ENCODE assay signal across 26 cellular contexts in the genomic region with DNA sequence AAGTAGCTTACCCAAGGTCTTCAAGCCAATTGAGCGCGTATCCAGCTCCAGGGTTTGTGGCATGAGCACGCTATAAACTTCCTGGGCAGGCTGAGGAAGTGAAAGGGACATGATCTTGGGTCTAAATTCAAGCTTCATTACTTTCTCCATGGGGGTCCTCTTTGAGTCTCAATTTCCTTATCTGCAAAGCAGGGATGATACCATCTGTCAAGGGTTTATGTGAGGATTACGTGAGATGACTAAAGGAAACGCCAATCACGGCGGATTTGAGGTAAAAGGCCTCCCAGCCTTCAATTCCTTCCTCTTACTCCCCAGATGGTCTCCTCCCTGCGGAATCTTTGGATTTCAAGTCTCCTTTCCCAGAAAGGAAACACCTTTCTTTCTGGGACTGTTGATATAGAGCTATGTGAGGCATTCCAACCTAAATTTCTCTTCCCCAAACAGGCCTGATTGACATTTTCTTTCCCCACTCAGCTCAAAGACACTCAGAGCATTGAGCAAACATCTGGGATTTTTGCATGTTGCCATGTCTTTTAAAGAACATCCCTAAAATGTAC.
"Had no signal": no experiment of that assay in that cellular context is flagged by ENCODE, and none has a peak within 500 bp of the region (broad histone marks: within the 10 kb centered on the region; RNA-seq: fewer than 3 reads in every experiment).

No MANE protein-coding gene starts in this region.

- H3K36me3 ChIP-seq: breast epithelium, colonic mucosa, esophagus muscularis mucosa, neutrophil, ovary, prostate gland, right atrium auricular region, thoracic aorta, vagina had no signal

- H3K27ac Mint-ChIP-seq: activated B cell treated with CpG ODN at 0.5 μM for 24 hours; activated CD4-positive, alpha-beta T cell treated with anti-CD3 and anti-CD28 coated beads for 36 hours; activated naive CD8-positive, alpha-beta T cell treated with anti-CD3 and anti-CD28 coated beads, Interleukin-2, amount 10 ng/mL, durations not matched to agents 7 days and 5 days; effector memory CD8-positive, alpha-beta T cell; natural killer cell; type B pancreatic cell had no signal

- DNase-seq: activated B cell treated with CpG ODN at 0.5 μM for 24 hours; activated CD4-positive, alpha-beta T cell treated with anti-CD3 and anti-CD28 coated beads for 36 hours; activated CD4-positive, alpha-beta T cell treated with anti-CD3 and anti-CD28 coated beads, Interleukin-2, amount 50 U/mL, for 48 hours; activated naive CD4-positive, alpha-beta T cell treated with Interleukin-2 at 50 U/mL for 16 hours; activated naive CD8-positive, alpha-beta T cell treated with anti-CD3 and anti-CD28 coated beads, Interleukin-2, amount 10 ng/mL, durations not matched to agents 7 days and 5 days; activated T-cell treated with anti-CD3 and anti-CD28 coated beads, Interleukin-2, amount 50 U/mL, for 48 hours; amniotic stem cell; colonic mucosa; dorsolateral prefrontal cortex; effector memory CD8-positive, alpha-beta T cell; hippocampal formation; left ventricle myocardium superior; mammary epithelial cell; midbrain; natural killer cell; ovary; stimulated activated CD4-positive, alpha-beta T cell treated with anti-CD3 and anti-CD28 coated beads, Interleukin-4, amount 100 ng/mL, for 24 hours; stimulated activated naive CD4-positive, alpha-beta T cell treated with Interleukin-2 at 50 U/mL for 16 hours had no signal

- H3K9me3 ChIP-seq: breast epithelium, colonic mucosa, esophagus muscularis mucosa, neutrophil, ovary, prostate gland, right atrium auricular region, thoracic aorta, vagina had no signal

- H3K27me3 Mint-ChIP-seq: activated B cell treated with CpG ODN at 0.5 μM for 24 hours; activated CD4-positive, alpha-beta T cell treated with anti-CD3 and anti-CD28 coated beads for 36 hours; activated naive CD8-positive, alpha-beta T cell treated with anti-CD3 and anti-CD28 coated beads, Interleukin-2, amount 10 ng/mL, durations not matched to agents 7 days and 5 days; effector memory CD8-positive, alpha-beta T cell; type B pancreatic cell had no signal

- H3K36me3 Mint-ChIP-seq: activated naive CD8-positive, alpha-beta T cell treated with anti-CD3 and anti-CD28 coated beads, Interleukin-2, amount 10 ng/mL, durations not matched to agents 7 days and 5 days; natural killer cell; type B pancreatic cell had no signal

- H3K4me3 Mint-ChIP-seq: activated B cell treated with CpG ODN at 0.5 μM for 24 hours; activated CD4-positive, alpha-beta T cell treated with anti-CD3 and anti-CD28 coated beads for 36 hours; activated naive CD8-positive, alpha-beta T cell treated with anti-CD3 and anti-CD28 coated beads, Interleukin-2, amount 10 ng/mL, durations not matched to agents 7 days and 5 days; effector memory CD8-positive, alpha-beta T cell; natural killer cell; type B pancreatic cell had no signal

- H3K4me3 ChIP-seq: breast epithelium, colonic mucosa, dorsolateral prefrontal cortex, esophagus muscularis mucosa, ovary, prostate gland, right atrium auricular region, thoracic aorta, vagina had no signal

- H3K4me1 Mint-ChIP-seq: activated B cell treated with CpG ODN at 0.5 μM for 24 hours; activated CD4-positive, alpha-beta T cell treated with anti-CD3 and anti-CD28 coated beads for 36 hours; activated naive CD8-positive, alpha-beta T cell treated with anti-CD3 and anti-CD28 coated beads, Interleukin-2, amount 10 ng/mL, durations not matched to agents 7 days and 5 days; natural killer cell had no signal

- H3K27me3 ChIP-seq: breast epithelium, colonic mucosa, esophagus muscularis mucosa, neutrophil, ovary, right atrium auricular region, vagina had no signal

- H3K4me1 ChIP-seq: breast epithelium, colonic mucosa, prostate gland, vagina had no signal

- H3K27ac ChIP-seq: breast epithelium, colonic mucosa, dorsolateral prefrontal cortex, esophagus muscularis mucosa, neutrophil, ovary, prostate gland, right atrium auricular region, thoracic aorta, vagina had no signal

- H3K9me3 Mint-ChIP-seq: activated B cell treated with CpG ODN at 0.5 μM for 24 hours; activated naive CD8-positive, alpha-beta T cell treated with anti-CD3 and anti-CD28 coated beads, Interleukin-2, amount 10 ng/mL, durations not matched to agents 7 days and 5 days; type B pancreatic cell had no signal
